In the genomic region with DNA sequence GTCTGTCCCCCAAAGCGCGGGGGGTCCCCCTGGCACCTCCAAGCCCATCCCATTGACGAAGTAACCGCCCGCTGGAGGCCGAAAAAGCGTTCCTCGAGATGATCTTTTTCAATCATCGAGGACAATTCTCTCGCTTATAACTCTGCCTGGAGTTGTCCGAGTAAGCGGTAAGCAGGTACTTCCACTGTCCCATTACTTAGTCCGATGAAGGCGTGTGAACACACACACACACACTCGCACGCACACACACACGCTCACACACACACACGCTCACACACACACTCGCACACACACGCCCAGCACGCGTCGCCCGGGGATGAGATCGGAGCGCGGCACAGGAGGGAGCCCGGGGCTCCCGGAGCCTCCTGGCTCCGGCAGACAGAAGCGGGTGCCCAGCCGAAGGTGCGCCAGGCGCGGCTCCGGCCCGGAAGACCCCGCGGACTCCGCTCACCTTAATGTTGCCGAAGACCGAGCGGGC, we compare ENCODE assay signal across 8 cellular contexts. TPM values are rescaled to one million over a fixed set of nuclear protein-coding genes. Genes with fewer than 3 reads are reported as not detected.
DNase-seq lines count a peak whose midpoint lies in the region; ATAC-seq and TF ChIP-seq lines count a peak whose summit lies in the region.

No MANE protein-coding gene starts in this region.

- DNase-seq in CD8-positive, alpha-beta T cell = no peak
- peak; percentile 36 for DNase-seq in NCI-H1105 (lab: John Stamatoyannopoulos, UW)
- no peak for DNase-seq in epithelial cell of proximal tubule (ENCODE audit: low read depth)
- no peak for DNase-seq in naive thymus-derived CD8-positive, alpha-beta T cell
- no peak for DNase-seq in LoVo (ENCODE audit: low spot score)
- DNase-seq in cortex of kidney (lab: John Stamatoyannopoulos, UW) = no peak
- DNase-seq in erythroblast (lab: John Stamatoyannopoulos, UW) = no peak
- DNase-seq in MV-4-11 (lab: John Stamatoyannopoulos, UW) = no peak

- no peaks in the 10 kb centered on the region for H3K36me3 ChIP-seq in CD8-positive, alpha-beta T cell (ENCODE audit: insufficient read depth, low read length)

- no peaks in the 10 kb centered on the region for H3K9me3 Mint-ChIP-seq in CD8-positive, alpha-beta T cell
- no peaks in the 10 kb centered on the region for H3K9me3 Mint-ChIP-seq in naive thymus-derived CD8-positive, alpha-beta T cell

- TF ChIP-seq CTCF in CD8-positive, alpha-beta T cell (IDR thresholded peaks at IDR 0.05) = no peak
- no peak for TF ChIP-seq CTCF in epithelial cell of proximal tubule (conservative IDR thresholded peaks at IDR 0.05; ENCODE audit: low read depth, low read length)

- no peak for ATAC-seq in CD8-positive, alpha-beta T cell
- no peak for ATAC-seq in naive thymus-derived CD8-positive, alpha-beta T cell

- no peaks in the 10 kb centered on the region for H3K27me3 ChIP-seq in CD8-positive, alpha-beta T cell (ENCODE audit: insufficient read depth, low read length)

- H3K27me3 Mint-ChIP-seq in CD8-positive, alpha-beta T cell (ENCODE audit: low read depth) = peaks cover 26% of the 10 kb centered on the region
- H3K27me3 Mint-ChIP-seq in naive thymus-derived CD8-positive, alpha-beta T cell = peaks cover 23 to 67% (median 51%) of the 10 kb centered on the region in 5 donors

- peak overlapping the region; percentile 74 for H3K4me3 Mint-ChIP-seq in CD8-positive, alpha-beta T cell
- H3K4me3 Mint-ChIP-seq in naive thymus-derived CD8-positive, alpha-beta T cell = peak overlapping the region; percentile 32 to 82 (median 66)

- intact Hi-C loops in CD8-positive, alpha-beta T cell (cut with DNase I, micrococcal nuclease) = no loop called here

- no peak overlapping the region for H3K27ac Mint-ChIP-seq in CD8-positive, alpha-beta T cell
- no peak overlapping the region for H3K27ac Mint-ChIP-seq in naive thymus-derived CD8-positive, alpha-beta T cell

- no peak for TF ChIP-seq POLR2A in erythroblast (IDR thresholded peaks at IDR 0.05; ENCODE audit: low read length)

- no peak overlapping the region for H3K4me3 ChIP-seq in CD8-positive, alpha-beta T cell (ENCODE audit: low read depth, low read length)
- peak overlapping the region; percentile 68 for H3K4me3 ChIP-seq in epithelial cell of proximal tubule (ENCODE audit: low read depth, low read length)

- CTCF ChIA-PET in CD8-positive, alpha-beta T cell (lab: Charles Lee) = no interaction called here

- no peak overlapping the region for H3K27ac ChIP-seq in CD8-positive, alpha-beta T cell (ENCODE audit: low read depth, low read length)

- H3K4me1 ChIP-seq in CD8-positive, alpha-beta T cell (ENCODE audit: insufficient read depth, low read length) = peaks cover 3% of the 10 kb centered on the region

- POLR2A ChIA-PET in CD8-positive, alpha-beta T cell (lab: Charles Lee) = no interaction called here
- POLR2A ChIA-PET in naive thymus-derived CD8-positive, alpha-beta T cell (lab: Charles Lee) = no interaction called here

- no peaks in the 10 kb centered on the region for H3K36me3 Mint-ChIP-seq in CD8-positive, alpha-beta T cell
- H3K36me3 Mint-ChIP-seq in naive thymus-derived CD8-positive, alpha-beta T cell = no peaks in the 10 kb centered on the region

- H3K4me1 Mint-ChIP-seq in CD8-positive, alpha-beta T cell (ENCODE audit: low read depth) = peaks cover 2% of the 10 kb centered on the region
- H3K4me1 Mint-ChIP-seq in naive thymus-derived CD8-positive, alpha-beta T cell = peaks cover 3 to 12% (median 6%) of the 10 kb centered on the region in 4 donors

- no peaks in the 10 kb centered on the region for H3K9me3 ChIP-seq in CD8-positive, alpha-beta T cell (ENCODE audit: low read length)

RNA-seq across cellular contexts. Expression of a gene that starts 0.4 kb away (rescaled TPM):
- total RNA-seq in CD8-positive, alpha-beta T cell = not detected
- 0.36 and 0.75 TPM in 2 replicates for total RNA-seq in epithelial cell of proximal tubule
- not detected for total RNA-seq in naive thymus-derived CD8-positive, alpha-beta T cell
- not detected for polyA plus RNA-seq in naive thymus-derived CD8-positive, alpha-beta T cell
